ENCODE assay signal across 23 cellular contexts in the genomic region with DNA sequence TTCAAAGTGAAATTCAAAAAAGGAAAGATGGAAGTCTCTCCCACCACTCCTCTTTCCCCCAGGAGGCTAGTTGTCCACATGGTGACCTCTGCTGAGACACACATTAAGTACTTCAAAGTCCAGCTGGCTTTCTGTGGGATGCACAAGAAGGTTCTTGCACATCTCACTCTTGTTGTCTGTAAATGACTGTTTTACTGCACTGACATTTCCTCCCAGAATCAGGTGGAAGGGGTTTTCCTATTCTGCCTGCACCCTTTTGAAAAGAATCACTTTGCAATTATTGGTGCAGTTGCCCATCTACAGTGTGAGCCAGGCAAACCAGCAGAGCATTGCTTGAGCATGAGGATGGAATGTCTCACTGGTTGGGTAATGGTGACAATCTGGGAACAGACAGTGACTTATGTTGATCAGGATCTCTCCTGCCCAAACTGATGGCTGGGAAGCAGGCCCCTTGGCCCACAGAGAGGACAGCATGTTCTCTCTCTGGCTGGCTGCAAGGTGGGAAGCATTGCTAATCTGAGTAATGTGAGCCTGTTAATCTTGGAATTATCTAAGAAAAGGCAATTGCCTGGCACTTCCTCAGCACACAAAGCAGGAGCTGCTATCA.
"Had no signal": no experiment of that assay in that cellular context is flagged by ENCODE, and none has a peak within 500 bp of the region (broad histone marks: within the 10 kb centered on the region; RNA-seq: fewer than 3 reads in every experiment).

No MANE protein-coding gene starts in this region.

- H3K4me1 ChIP-seq: ascending aorta, colonic mucosa, esophagus squamous epithelium, gastrocnemius medialis, pancreas, psoas muscle, stomach, suprapubic skin, transverse colon had no signal

- H3K4me3 ChIP-seq: ascending aorta, colonic mucosa, esophagus squamous epithelium, gastrocnemius medialis, pancreas, psoas muscle, stomach, suprapubic skin, transverse colon had no signal

- H3K9me3 ChIP-seq: ascending aorta, colonic mucosa, esophagus squamous epithelium, gastrocnemius medialis, pancreas, psoas muscle, stomach, suprapubic skin, transverse colon had no signal

- H3K27ac ChIP-seq: ascending aorta, brain microvascular endothelial cell, colonic mucosa, esophagus squamous epithelium, gastrocnemius medialis, pancreas, psoas muscle, stomach, suprapubic skin, transverse colon had no signal

- H3K36me3 ChIP-seq: ascending aorta, brain microvascular endothelial cell, colonic mucosa, esophagus squamous epithelium, gastrocnemius medialis, pancreas, stomach, suprapubic skin, transverse colon had no signal

- DNase-seq: activated CD4-positive, alpha-beta T cell treated with anti-CD3 and anti-CD28 coated beads, Interleukin-2, amount 10 ng/mL, durations not matched to agents 7 days and 5 days; activated naive CD4-positive, alpha-beta T cell; activated T-cell treated with anti-CD3 and anti-CD28 coated beads, Interleukin-2, amount 50 U/mL, for 1 hour; brain microvascular endothelial cell; central memory CD4-positive, alpha-beta T cell; colonic mucosa; esophagus squamous epithelium; hippocampal formation; nephron progenitor cell; pancreas; psoas muscle; right cardiac atrium; stimulated activated CD4-positive, alpha-beta T cell treated with anti-CD3 and anti-CD28 coated beads, Interleukin-12 subunit alpha, Interleukin-12 subunit beta, amount 100 ng/mL, for 4 hours; stimulated activated CD4-positive, alpha-beta T cell treated with anti-CD3 and anti-CD28 coated beads, Interleukin-4, amount 100 ng/mL, for 4 hours; stomach; T-helper 9 cell; transverse colon had no signal

- H3K36me3 Mint-ChIP-seq: memory B cell, WTC11 had no signal

- H3K4me1 Mint-ChIP-seq: memory B cell, nephron progenitor cell had no signal

- H3K27me3 Mint-ChIP-seq: activated CD4-positive, alpha-beta T cell treated with anti-CD3 and anti-CD28 coated beads, Interleukin-2, amount 10 ng/mL, durations not matched to agents 7 days and 5 days had no signal

- H3K27ac Mint-ChIP-seq: activated CD4-positive, alpha-beta T cell treated with anti-CD3 and anti-CD28 coated beads, Interleukin-2, amount 10 ng/mL, durations not matched to agents 7 days and 5 days; activated T-helper 2 cell treated with anti-CD3 and anti-CD28 coated beads, Interferon-gamma antibody, Interleukin-2, Interleukin-4, amounts not matched to agents 10 μg/mL and 5 μg/mL and 100 μg/mL, durations not matched to agents 14 hours and 24 hours and 36 hours; memory B cell; nephron progenitor cell; WTC11 had no signal

- H3K9me3 Mint-ChIP-seq: activated T-helper 2 cell treated with anti-CD3 and anti-CD28 coated beads, Interferon-gamma antibody, Interleukin-2, Interleukin-4, amounts not matched to agents 10 μg/mL and 5 μg/mL and 100 μg/mL, durations not matched to agents 14 hours and 24 hours and 36 hours; memory B cell; nephron progenitor cell; WTC11 had no signal

- H3K27me3 ChIP-seq: ascending aorta, brain microvascular endothelial cell, colonic mucosa, esophagus squamous epithelium, gastrocnemius medialis, pancreas, stomach, suprapubic skin, transverse colon had no signal

- H3K4me3 Mint-ChIP-seq: activated CD4-positive, alpha-beta T cell treated with anti-CD3 and anti-CD28 coated beads, Interleukin-2, amount 10 ng/mL, durations not matched to agents 7 days and 5 days; memory B cell; nephron progenitor cell; WTC11 had no signal
